17 cellular contexts compared by ENCODE assay signal in genomic region chr15:99616773-99617342, GRCh38. TPM values are rescaled to one million over a fixed set of nuclear protein-coding genes. Genes with fewer than 3 reads are reported as not detected.
DNase-seq lines count a peak whose midpoint lies in the region; ATAC-seq and TF ChIP-seq lines count a peak whose summit lies in the region.
"Had no signal": no experiment of that assay in that cellular context is flagged by ENCODE, and none has a peak within 500 bp of the region (broad histone marks: within the 10 kb centered on the region; RNA-seq: fewer than 3 reads in every experiment).

No MANE protein-coding gene starts in this region.

- no peaks in the 10 kb centered on the region for H3K27me3 ChIP-seq in CD4-positive, alpha-beta T cell (ENCODE audit: control insufficient read depth, insufficient read depth, low read length)
- H3K27me3 ChIP-seq in osteoblast (ENCODE audit: insufficient read depth, low read length), result no peaks in the 10 kb centered on the region
- H3K27me3 ChIP-seq: pancreas, sigmoid colon had no signal

- H2AFZ ChIP-seq in osteoblast (ENCODE audit: low read length), result no peak overlapping the region

- H3K4me3 Mint-ChIP-seq in activated CD4-positive, alpha-beta memory T cell treated with anti-CD3 and anti-CD28 coated beads for 36 hours, result no peak overlapping the region
- H3K4me3 Mint-ChIP-seq in activated CD4-positive, alpha-beta memory T cell treated with anti-CD3 and anti-CD28 coated beads, Interleukin-2, amount 10 ng/mL, durations not matched to agents 7 days and 5 days, result no peak overlapping the region
- no peak overlapping the region for H3K4me3 Mint-ChIP-seq in CD4-positive, alpha-beta T cell
- H3K4me3 Mint-ChIP-seq in T-helper 2 cell treated with Interferon-gamma antibody and Interleukin-4, amounts not matched to agents 5 μg/mL and 100 μg/mL, for 36 hours, result peak overlapping the region; percentile 14
- H3K4me3 Mint-ChIP-seq in memory B cell, result no peak overlapping the region
- H3K4me3 Mint-ChIP-seq: dendritic cell treated with granulocyte-macrophage colony-stimulating factor and Interleukin-4, amounts not matched to agents 40 ng/mL and 50 ng/mL, for 4 days had no signal

- POLR2A ChIA-PET in activated CD4-positive, alpha-beta memory T cell treated with anti-CD3 and anti-CD28 coated beads for 36 hours (lab: Charles Lee), result no interaction called here
- POLR2A ChIA-PET in activated CD4-positive, alpha-beta memory T cell treated with anti-CD3 and anti-CD28 coated beads, Interleukin-2, amount 10 ng/mL, durations not matched to agents 7 days and 5 days (lab: Charles Lee), result no interaction called here
- POLR2A ChIA-PET in CD4-positive, alpha-beta T cell (lab: Charles Lee), result no interaction called here

- intact Hi-C loops in activated CD4-positive, alpha-beta memory T cell treated with anti-CD3 and anti-CD28 coated beads for 36 hours (cut with micrococcal nuclease), result no loop called here
- intact Hi-C loops in CD4-positive, alpha-beta T cell (cut with DNase I, micrococcal nuclease), result no loop called here

- no peaks in the 10 kb centered on the region for H3K36me3 ChIP-seq in osteoblast (ENCODE audit: insufficient read depth, low read length)
- H3K36me3 ChIP-seq: pancreas, sigmoid colon, thoracic aorta had no signal

- no peaks in the 10 kb centered on the region for H3K9me3 Mint-ChIP-seq in activated CD4-positive, alpha-beta memory T cell treated with anti-CD3 and anti-CD28 coated beads for 36 hours
- no peaks in the 10 kb centered on the region for H3K9me3 Mint-ChIP-seq in activated CD4-positive, alpha-beta memory T cell treated with anti-CD3 and anti-CD28 coated beads, Interleukin-2, amount 10 ng/mL, durations not matched to agents 7 days and 5 days
- no peaks in the 10 kb centered on the region for H3K9me3 Mint-ChIP-seq in CD4-positive, alpha-beta T cell
- H3K9me3 Mint-ChIP-seq in T-helper 2 cell treated with Interferon-gamma antibody and Interleukin-4, amounts not matched to agents 5 μg/mL and 100 μg/mL, for 36 hours, result no peaks in the 10 kb centered on the region
- H3K9me3 Mint-ChIP-seq in memory B cell, result no peaks in the 10 kb centered on the region
- H3K9me3 Mint-ChIP-seq: dendritic cell treated with granulocyte-macrophage colony-stimulating factor and Interleukin-4, amounts not matched to agents 40 ng/mL and 50 ng/mL, for 4 days had no signal

- peaks cover 3% of the 10 kb centered on the region for H3K36me3 Mint-ChIP-seq in activated CD4-positive, alpha-beta memory T cell treated with anti-CD3 and anti-CD28 coated beads for 36 hours
- H3K36me3 Mint-ChIP-seq in activated CD4-positive, alpha-beta memory T cell treated with anti-CD3 and anti-CD28 coated beads, Interleukin-2, amount 10 ng/mL, durations not matched to agents 7 days and 5 days (ENCODE audit: low read depth), result peaks cover 5% of the 10 kb centered on the region
- peaks cover 10% of the 10 kb centered on the region for H3K36me3 Mint-ChIP-seq in CD4-positive, alpha-beta T cell (ENCODE audit: low read depth)
- no peaks in the 10 kb centered on the region for H3K36me3 Mint-ChIP-seq in T-helper 2 cell treated with Interferon-gamma antibody and Interleukin-4, amounts not matched to agents 5 μg/mL and 100 μg/mL, for 36 hours (ENCODE audit: low read depth)
- peaks cover 6% of the 10 kb centered on the region for H3K36me3 Mint-ChIP-seq in memory B cell

- H3K4me1 Mint-ChIP-seq in activated CD4-positive, alpha-beta memory T cell treated with anti-CD3 and anti-CD28 coated beads for 36 hours (ENCODE audit: low read depth), result peaks cover 45% of the 10 kb centered on the region
- H3K4me1 Mint-ChIP-seq in activated CD4-positive, alpha-beta memory T cell treated with anti-CD3 and anti-CD28 coated beads, Interleukin-2, amount 10 ng/mL, durations not matched to agents 7 days and 5 days, result peaks cover 19% of the 10 kb centered on the region
- H3K4me1 Mint-ChIP-seq in CD4-positive, alpha-beta T cell (ENCODE audit: low read depth), result peaks cover 66% of the 10 kb centered on the region
- H3K4me1 Mint-ChIP-seq in T-helper 2 cell treated with Interferon-gamma antibody and Interleukin-4, amounts not matched to agents 5 μg/mL and 100 μg/mL, for 36 hours (ENCODE audit: low read depth), result peaks cover 23% of the 10 kb centered on the region
- peaks cover 47% of the 10 kb centered on the region for H3K4me1 Mint-ChIP-seq in memory B cell

- H3K79me2 ChIP-seq in osteoblast (ENCODE audit: insufficient read depth, low read length), result peaks cover 97% of the 10 kb centered on the region

- H4K20me1 ChIP-seq in osteoblast (ENCODE audit: insufficient read depth, low read length), result peaks cover 43% of the 10 kb centered on the region

- CTCF ChIA-PET in activated CD4-positive, alpha-beta memory T cell treated with anti-CD3 and anti-CD28 coated beads for 36 hours (lab: Charles Lee), result no interaction called here
- CTCF ChIA-PET in activated CD4-positive, alpha-beta memory T cell treated with anti-CD3 and anti-CD28 coated beads, Interleukin-2, amount 10 ng/mL, durations not matched to agents 7 days and 5 days (lab: Charles Lee), result no interaction called here
- CTCF ChIA-PET in CD4-positive, alpha-beta T cell (lab: Charles Lee), result interaction anchor here (1.1 kb wide), 1 partner anchor 87 kb away, joined by 3 read pairs; no protein-coding TSS in a partner anchor

- ATAC-seq in CD4-positive, alpha-beta T cell (ENCODE audit: poor library complexity), result peak; percentile 43
- ATAC-seq in memory B cell (ENCODE audit: low read depth) (no peak), HG03460 (IDR thresholded peaks at IDR 0.05; ENCODE audit: unreplicated experiment) (no peak)
- ATAC-seq: pancreas had no signal

- TF ChIP-seq CTCF in CD4-positive, alpha-beta T cell (IDR thresholded peaks at IDR 0.05), result no peak
- TF ChIP-seq CTCF in osteoblast (IDR thresholded peaks at IDR 0.05; ENCODE audit: extremely low read depth, low read depth, low read length), result no peak

- H3K4me1 ChIP-seq in osteoblast (ENCODE audit: insufficient read depth, low read length), result peaks cover 32% of the 10 kb centered on the region

- H3K27me3 Mint-ChIP-seq in activated CD4-positive, alpha-beta memory T cell treated with anti-CD3 and anti-CD28 coated beads for 36 hours, result no peaks in the 10 kb centered on the region
- no peaks in the 10 kb centered on the region for H3K27me3 Mint-ChIP-seq in activated CD4-positive, alpha-beta memory T cell treated with anti-CD3 and anti-CD28 coated beads, Interleukin-2, amount 10 ng/mL, durations not matched to agents 7 days and 5 days
- H3K27me3 Mint-ChIP-seq in CD4-positive, alpha-beta T cell, result no peaks in the 10 kb centered on the region
- H3K27me3 Mint-ChIP-seq in T-helper 2 cell treated with Interferon-gamma antibody and Interleukin-4, amounts not matched to agents 5 μg/mL and 100 μg/mL, for 36 hours (ENCODE audit: low read depth), result no peaks in the 10 kb centered on the region
- no peaks in the 10 kb centered on the region for H3K27me3 Mint-ChIP-seq in memory B cell
- H3K27me3 Mint-ChIP-seq: dendritic cell treated with granulocyte-macrophage colony-stimulating factor and Interleukin-4, amounts not matched to agents 40 ng/mL and 50 ng/mL, for 4 days had no signal

- H3K4me2 ChIP-seq in osteoblast (ENCODE audit: insufficient read depth, low read length), result no peak overlapping the region

- no peak for DNase-seq in activated CD4-positive, alpha-beta memory T cell treated with anti-CD3 and anti-CD28 coated beads for 36 hours
- DNase-seq in activated CD4-positive, alpha-beta memory T cell treated with anti-CD3 and anti-CD28 coated beads, Interleukin-2, amount 10 ng/mL, durations not matched to agents 7 days and 5 days, result no peak
- no peak for DNase-seq in CD4-positive, alpha-beta T cell
- no peak for DNase-seq in T-helper 2 cell treated with Interferon-gamma antibody and Interleukin-4, amounts not matched to agents 5 μg/mL and 100 μg/mL, for 36 hours (ENCODE audit: low spot score)
- DNase-seq in memory B cell (ENCODE audit: low spot score in 2 of 2) (no peak), DMS79 treated with DMSO at 0.1 percent for 48 hours (lab: John Stamatoyannopoulos, UW) (no peak), osteoblast (ENCODE audit: insufficient read length, low spot score, missing footprints) (no peak)
- DNase-seq: hippocampal formation, islet precursor cell, NCI-H1417, NCI-H2107, NCI-H510A, pancreas, sigmoid colon had no signal

- H3K4me3 ChIP-seq in osteoblast (ENCODE audit: insufficient read depth, low read length), result no peak overlapping the region
- H3K4me3 ChIP-seq: pancreas, sigmoid colon, thoracic aorta had no signal

- H3K9me3 ChIP-seq in CD4-positive, alpha-beta T cell (ENCODE audit: control insufficient read depth, low read length), result no peaks in the 10 kb centered on the region
- no peaks in the 10 kb centered on the region for H3K9me3 ChIP-seq in osteoblast (ENCODE audit: low read depth, low read length)
- H3K9me3 ChIP-seq: pancreas, sigmoid colon, thoracic aorta had no signal

- no peak overlapping the region for H3K27ac ChIP-seq in CD4-positive, alpha-beta T cell (ENCODE audit: low read depth, low read length)
- no peak overlapping the region for H3K27ac ChIP-seq in osteoblast (ENCODE audit: low read depth, low read length)
- H3K27ac ChIP-seq: pancreas, thoracic aorta had no signal

- peak overlapping the region; percentile 26 for H3K27ac Mint-ChIP-seq in activated CD4-positive, alpha-beta memory T cell treated with anti-CD3 and anti-CD28 coated beads for 36 hours
- no peak overlapping the region for H3K27ac Mint-ChIP-seq in activated CD4-positive, alpha-beta memory T cell treated with anti-CD3 and anti-CD28 coated beads, Interleukin-2, amount 10 ng/mL, durations not matched to agents 7 days and 5 days
- H3K27ac Mint-ChIP-seq in CD4-positive, alpha-beta T cell, result peak overlapping the region; percentile 0
- peak overlapping the region; percentile 66 for H3K27ac Mint-ChIP-seq in T-helper 2 cell treated with Interferon-gamma antibody and Interleukin-4, amounts not matched to agents 5 μg/mL and 100 μg/mL, for 36 hours
- peak overlapping the region; percentile 74 for H3K27ac Mint-ChIP-seq in memory B cell
- H3K27ac Mint-ChIP-seq: dendritic cell treated with granulocyte-macrophage colony-stimulating factor and Interleukin-4, amounts not matched to agents 40 ng/mL and 50 ng/mL, for 4 days had no signal

RNA-seq across cellular contexts. Expression of gene MEF2A, which starts 51.1 kb away (rescaled TPM):
- total RNA-seq in activated CD4-positive, alpha-beta memory T cell treated with anti-CD3 and anti-CD28 coated beads for 36 hours, result 10 to 100 TPM; 15.9 to 19.5 TPM
- 10 to 100 TPM; 24.6 to 24.8 TPM for total RNA-seq in activated CD4-positive, alpha-beta memory T cell treated with anti-CD3 and anti-CD28 coated beads, Interleukin-2, amount 10 ng/mL, durations not matched to agents 7 days and 5 days
- 10 to 100 TPM; 23.2 to 24.9 TPM for total RNA-seq in CD4-positive, alpha-beta T cell
- total RNA-seq in osteoblast, result 48.3 and 55.4 TPM in 2 replicates
